32 cellular contexts compared by ENCODE assay signal in the genomic region with DNA sequence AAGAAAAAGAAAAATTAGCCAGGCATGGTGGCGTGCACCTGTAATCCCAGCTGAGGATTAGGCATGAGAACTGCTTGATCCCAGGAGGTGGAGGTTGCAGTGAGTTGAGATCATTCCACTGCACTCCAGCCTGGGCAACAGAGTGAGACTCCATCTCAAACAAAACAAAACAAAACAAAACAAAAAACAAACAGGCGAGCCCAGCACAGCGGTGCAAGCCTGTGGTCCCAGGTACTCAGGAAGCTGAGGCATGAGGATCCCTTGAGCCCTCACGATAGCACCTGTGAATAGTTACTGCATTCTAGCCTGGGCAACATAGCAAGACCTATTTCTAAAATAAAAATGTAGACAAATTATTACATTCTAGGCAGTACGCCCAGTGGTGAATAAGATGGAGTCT.
"Had no signal": no experiment of that assay in that cellular context is flagged by ENCODE, and none has a peak within 500 bp of the region (broad histone marks: within the 10 kb centered on the region; RNA-seq: fewer than 3 reads in every experiment).

No MANE protein-coding gene starts in this region.

- DNase-seq: activated B cell treated with CpG ODN at 0.5 μM for 24 hours; activated CD4-positive, alpha-beta T cell treated with anti-CD3 and anti-CD28 coated beads for 48 hours; activated CD4-positive, alpha-beta T cell treated with anti-CD3 and anti-CD28 coated beads, Interleukin-2, amount 50 U/mL, for 1 hour; activated CD4-positive, alpha-beta T cell treated with anti-CD3 and anti-CD28 coated beads, Interleukin-2, amount 50 U/mL, for 48 hours; activated CD8-positive, alpha-beta memory T cell treated with anti-CD3 and anti-CD28 coated beads for 24 hours; activated CD8-positive, alpha-beta T cell treated with anti-CD3 and anti-CD28 coated beads for 36 hours; activated effector memory CD4-positive, alpha-beta T cell treated with Interleukin-2 at 50 U/mL for 16 hours; activated gamma-delta T cell treated with Interleukin-2 at 50 U/mL for 16 hours; activated naive CD4-positive, alpha-beta T cell treated with anti-CD3 and anti-CD28 coated beads, Interleukin-2, amount 50 U/mL, for 16 hours; activated naive CD4-positive, alpha-beta T cell treated with Interleukin-2 at 50 U/mL for 16 hours; activated T-cell treated with anti-CD3 and anti-CD28 coated beads, Interleukin-2, amount 50 U/mL, for 4 hours; amniotic stem cell; anterior cingulate cortex; brain microvascular endothelial cell; caudate nucleus; colonic mucosa; dorsolateral prefrontal cortex; effector memory CD4-positive, alpha-beta T cell; endodermal cell; erythroblast; foreskin keratinocyte; gastrocnemius medialis; glutamatergic neuron; heart left ventricle; T-helper 17 cell; T1000; WERI-Rb-1 had no signal

- H3K27ac ChIP-seq: brain microvascular endothelial cell, colonic mucosa, esophagus muscularis mucosa, foreskin keratinocyte, gastrocnemius medialis, WERI-Rb-1 had no signal

- H3K36me3 ChIP-seq: brain microvascular endothelial cell, colonic mucosa, esophagus muscularis mucosa, gastrocnemius medialis, heart left ventricle had no signal

- H3K27me3 ChIP-seq: brain microvascular endothelial cell, colonic mucosa, dorsolateral prefrontal cortex, esophagus muscularis mucosa, foreskin keratinocyte, gastrocnemius medialis had no signal

- H3K27me3 Mint-ChIP-seq: activated CD8-positive, alpha-beta T cell treated with anti-CD3 and anti-CD28 coated beads for 36 hours; activated naive CD8-positive, alpha-beta T cell; activated T-helper 17 cell treated with anti-CD3 and anti-CD28 coated beads, Interleukin-2, amount 50 U/mL, for 72 hours had no signal

- H3K36me3 Mint-ChIP-seq: activated naive CD8-positive, alpha-beta T cell had no signal

- H3K9me3 Mint-ChIP-seq: activated B cell treated with CpG ODN at 0.5 μM for 24 hours; activated CD8-positive, alpha-beta T cell treated with anti-CD3 and anti-CD28 coated beads for 36 hours; activated T-cell treated with anti-CD3 and anti-CD28 coated beads, Interleukin-2, amount 50 U/mL, for 4 hours; activated T-helper 17 cell treated with anti-CD3 and anti-CD28 coated beads, Interleukin-2, amount 50 U/mL, for 72 hours; T-helper 2 cell treated with Interferon-gamma antibody and Interleukin-4, amounts not matched to agents 5 μg/mL and 100 μg/mL, for 36 hours had no signal

- H3K9me3 ChIP-seq: colonic mucosa, esophagus muscularis mucosa, gastrocnemius medialis, heart left ventricle had no signal

- H3K27ac Mint-ChIP-seq: activated B cell treated with CpG ODN at 0.5 μM for 24 hours; activated CD8-positive, alpha-beta T cell treated with anti-CD3 and anti-CD28 coated beads for 36 hours; activated naive CD8-positive, alpha-beta T cell; activated T-helper 17 cell treated with anti-CD3 and anti-CD28 coated beads, Interleukin-2, amount 50 U/mL, for 72 hours; endodermal cell; T-helper 17 cell; T-helper 2 cell treated with Interferon-gamma antibody and Interleukin-4, amounts not matched to agents 5 μg/mL and 100 μg/mL, for 36 hours had no signal

- ATAC-seq: activated CD4-positive, CD25-positive, alpha-beta regulatory T cell treated with anti-CD3 and anti-CD28 coated beads, Interleukin-2, amount 50 U/mL, for 24 hours; activated CD8-positive, alpha-beta T cell treated with anti-CD3 and anti-CD28 coated beads for 36 hours; activated T-cell treated with anti-CD3 and anti-CD28 coated beads, Interleukin-2, amount 50 U/mL, for 4 hours; activated T-helper 17 cell treated with anti-CD3 and anti-CD28 coated beads, Interleukin-2, amount 50 U/mL, for 72 hours; foreskin keratinocyte; gastrocnemius medialis; heart left ventricle; T-helper 17 cell had no signal

- H3K4me3 Mint-ChIP-seq: activated B cell treated with CpG ODN at 0.5 μM for 24 hours; activated CD8-positive, alpha-beta T cell treated with anti-CD3 and anti-CD28 coated beads for 36 hours; activated naive CD8-positive, alpha-beta T cell; activated T-cell treated with anti-CD3 and anti-CD28 coated beads, Interleukin-2, amount 50 U/mL, for 4 hours; activated T-helper 17 cell treated with anti-CD3 and anti-CD28 coated beads, Interleukin-2, amount 50 U/mL, for 72 hours; endodermal cell; T-helper 17 cell; T-helper 2 cell treated with Interferon-gamma antibody and Interleukin-4, amounts not matched to agents 5 μg/mL and 100 μg/mL, for 36 hours had no signal

- H3K4me3 ChIP-seq: colonic mucosa, dorsolateral prefrontal cortex, esophagus muscularis mucosa, gastrocnemius medialis, heart left ventricle had no signal
